ENCODE assay signal across 20 cellular contexts in genomic region chr19:2129022-2129421, GRCh38.
"Had no signal": no experiment of that assay in that cellular context is flagged by ENCODE, and none has a peak within 500 bp of the region (broad histone marks: within the 10 kb centered on the region; RNA-seq: fewer than 3 reads in every experiment).

No MANE protein-coding gene starts in this region.

- H3K9me3 Mint-ChIP-seq: naive thymus-derived CD4-positive, alpha-beta T cell; nephron progenitor cell had no signal

- H3K4me3 ChIP-seq: colonic mucosa, esophagus squamous epithelium, gastroesophageal sphincter, left lung, lung, suprapubic skin, thyroid gland, upper lobe of right lung, vagina had no signal

- ATAC-seq: gastroesophageal sphincter; left lung; naive thymus-derived CD4-positive, alpha-beta T cell; stimulated activated naive CD8-positive, alpha-beta T cell treated with anti-CD3 and anti-CD28 coated beads, Interleukin-15, Interleukin-2, amounts not matched to agents 100 U/mL and 50 U/mL, for 24 hours had no signal

- H3K9me3 ChIP-seq: colonic mucosa, esophagus squamous epithelium, gastroesophageal sphincter, left lung, neutrophil, suprapubic skin, thyroid gland, upper lobe of right lung, vagina had no signal

- H3K27ac ChIP-seq: colonic mucosa, esophagus squamous epithelium, gastroesophageal sphincter, left lung, neutrophil, suprapubic skin, thyroid gland, upper lobe of right lung, vagina had no signal

- H3K4me3 Mint-ChIP-seq: naive thymus-derived CD4-positive, alpha-beta T cell; nephron progenitor cell had no signal

- DNase-seq: colonic mucosa; dermis blood vessel endothelial cell; esophagus squamous epithelium; foreskin fibroblast; hippocampal formation; left lung; mesendoderm; naive thymus-derived CD4-positive, alpha-beta T cell; nephron progenitor cell; posterior cingulate gyrus; small intestine; stimulated activated CD4-positive, alpha-beta T cell treated with anti-CD3 and anti-CD28 coated beads, Interleukin-12 subunit alpha, Interleukin-12 subunit beta, amount 100 ng/mL, for 4 hours; stimulated activated naive CD8-positive, alpha-beta T cell treated with anti-CD3 and anti-CD28 coated beads, Interleukin-15, Interleukin-2, amounts not matched to agents 100 U/mL and 50 U/mL, for 24 hours; thyroid gland; upper lobe of right lung had no signal

- H3K4me1 Mint-ChIP-seq: nephron progenitor cell had no signal

- H3K4me1 ChIP-seq: colonic mucosa, esophagus squamous epithelium, gastroesophageal sphincter, left lung, suprapubic skin, thyroid gland, upper lobe of right lung, vagina had no signal

- H3K27me3 ChIP-seq: colonic mucosa, esophagus squamous epithelium, gastroesophageal sphincter, left lung, neutrophil, suprapubic skin, thyroid gland, upper lobe of right lung, vagina had no signal

- H3K27ac Mint-ChIP-seq: naive thymus-derived CD4-positive, alpha-beta T cell; nephron progenitor cell had no signal
